ENCODE assay signal across 8 cellular contexts in the genomic region with DNA sequence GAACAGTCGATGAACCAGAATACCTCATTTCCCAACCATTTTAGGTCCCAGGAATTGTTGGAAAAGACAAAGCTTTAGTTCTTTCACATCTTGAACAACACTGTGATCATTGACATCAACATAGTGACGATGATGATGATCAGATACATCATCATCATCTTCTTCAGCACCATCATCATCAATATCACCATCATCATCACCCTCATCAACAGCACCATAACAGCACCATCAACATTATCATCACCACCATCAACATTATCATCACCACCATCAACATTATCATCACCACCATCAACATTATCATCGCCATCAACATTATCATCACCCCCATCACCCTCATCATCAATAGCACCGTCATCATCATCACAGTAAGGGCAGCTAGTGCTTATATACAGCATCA. TPM values are rescaled to one million over a fixed set of nuclear protein-coding genes. Genes with fewer than 3 reads are reported as not detected.
"Had no signal": no experiment of that assay in that cellular context is flagged by ENCODE, and none has a peak within 500 bp of the region (broad histone marks: within the 10 kb centered on the region; RNA-seq: fewer than 3 reads in every experiment).

No MANE protein-coding gene starts in this region.

- FAIRE-seq: H1, H54, K562 had no signal

- ATAC-seq: GM23338, HCT116, K562 had no signal

- H3K4me3 ChIP-seq: GM23338, K562 had no signal

- DNase-seq: H9, IMR-90, KG1 had no signal

RNA-seq across cellular contexts. Expression of gene SCUBE1, which starts 8.8 kb away (rescaled TPM):
- total RNA-seq: IMR-90 had no signal
- polyA plus RNA-seq: IMR-90 had no signal
